Comparison of ENCODE assay signal across 1 cellular context in genomic region chrX:153726286-153727107, GRCh38.
TF ChIP-seq lines count a peak whose summit lies in the region.

No MANE protein-coding gene starts in this region.

TF ChIP-seq in GM12878, 131 proteins besides CTCF, POLR2A, EP300 and RAD21 (continued from another document and continues in another):
- TF ChIP-seq, protein P1, sequence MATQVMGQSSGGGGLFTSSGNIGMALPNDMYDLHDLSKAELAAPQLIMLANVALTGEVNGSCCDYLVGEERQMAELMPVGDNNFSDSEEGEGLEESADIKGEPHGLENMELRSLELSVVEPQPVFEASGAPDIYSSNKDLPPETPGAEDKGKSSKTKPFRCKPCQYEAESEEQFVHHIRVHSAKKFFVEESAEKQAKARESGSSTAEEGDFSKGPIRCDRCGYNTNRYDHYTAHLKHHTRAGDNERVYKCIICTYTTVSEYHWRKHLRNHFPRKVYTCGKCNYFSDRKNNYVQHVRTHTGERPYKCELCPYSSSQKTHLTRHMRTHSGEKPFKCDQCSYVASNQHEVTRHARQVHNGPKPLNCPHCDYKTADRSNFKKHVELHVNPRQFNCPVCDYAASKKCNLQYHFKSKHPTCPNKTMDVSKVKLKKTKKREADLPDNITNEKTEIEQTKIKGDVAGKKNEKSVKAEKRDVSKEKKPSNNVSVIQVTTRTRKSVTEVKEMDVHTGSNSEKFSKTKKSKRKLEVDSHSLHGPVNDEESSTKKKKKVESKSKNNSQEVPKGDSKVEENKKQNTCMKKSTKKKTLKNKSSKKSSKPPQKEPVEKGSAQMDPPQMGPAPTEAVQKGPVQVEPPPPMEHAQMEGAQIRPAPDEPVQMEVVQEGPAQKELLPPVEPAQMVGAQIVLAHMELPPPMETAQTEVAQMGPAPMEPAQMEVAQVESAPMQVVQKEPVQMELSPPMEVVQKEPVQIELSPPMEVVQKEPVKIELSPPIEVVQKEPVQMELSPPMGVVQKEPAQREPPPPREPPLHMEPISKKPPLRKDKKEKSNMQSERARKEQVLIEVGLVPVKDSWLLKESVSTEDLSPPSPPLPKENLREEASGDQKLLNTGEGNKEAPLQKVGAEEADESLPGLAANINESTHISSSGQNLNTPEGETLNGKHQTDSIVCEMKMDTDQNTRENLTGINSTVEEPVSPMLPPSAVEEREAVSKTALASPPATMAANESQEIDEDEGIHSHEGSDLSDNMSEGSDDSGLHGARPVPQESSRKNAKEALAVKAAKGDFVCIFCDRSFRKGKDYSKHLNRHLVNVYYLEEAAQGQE (IDR thresholded peaks at IDR 0.05; ENCODE audit: low read depth, low read length): no peak
- TF ChIP-seq SUPT20H (IDR thresholded peaks at IDR 0.05; ENCODE audit: borderline replicate concordance, control insufficient read depth, low read depth, low read length) (no peak), NBN (IDR thresholded peaks at IDR 0.05) (no peak), ZBED1 (IDR thresholded peaks at IDR 0.05; ENCODE audit: borderline replicate concordance) (no peak), ZNF622 (IDR thresholded peaks at IDR 0.05) (no peak), IRF4 (IDR thresholded peaks at IDR 0.05; ENCODE audit: low read depth, low read length) (peak; percentile 87), EED (IDR thresholded peaks at IDR 0.05; ENCODE audit: low read depth) (0 out of 2 replicates have a peak, but pooled peaks have one; percentile 49), ZBTB11 (CRISPR knock-in tag; IDR thresholded peaks at IDR 0.05) (no peak), FOXK2 (IDR thresholded peaks at IDR 0.05) (no peak), HSF1 (IDR thresholded peaks at IDR 0.05; ENCODE audit: low read depth, low read length) (no peak), TCF3 (IDR thresholded peaks at IDR 0.05; ENCODE audit: borderline replicate concordance, insufficient read depth, low read depth, low read length) (peak; percentile 80; the same call in 1 of the 2 replicates), WRNIP1 (IDR thresholded peaks at IDR 0.05; ENCODE audit: borderline replicate concordance, low read depth, low read length) (no peak), MTA2 (IDR thresholded peaks at IDR 0.05; ENCODE audit: low read depth) (no peak), POU2F2 (IDR thresholded peaks at IDR 0.05; ENCODE audit: borderline replicate concordance, low read depth, low read length) (0 out of 3 replicates have a peak, but pooled peaks have one; percentile 8), ZSCAN29 (IDR thresholded peaks at IDR 0.05) (no peak), BCLAF1 (IDR thresholded peaks at IDR 0.05) (no peak), SIX5 (IDR thresholded peaks at IDR 0.05; ENCODE audit: low read depth, low read length, severe bottlenecking) (no peak), SRF (IDR thresholded peaks at IDR 0.05; ENCODE audit: low read depth in 2 of 2, low read length in 2 of 2) (no peak), DPF2 (IDR thresholded peaks at IDR 0.05) (peak; percentile 67), MYC (IDR thresholded peaks at IDR 0.05; ENCODE audit: insufficient read depth, insufficient read length, insufficient replicate concordance, low read length, severe bottlenecking) (no peak), ATF3 (IDR thresholded peaks at IDR 0.05; ENCODE audit: borderline replicate concordance, extremely low read depth, low read depth, low read length) (no peak), MYB (IDR thresholded peaks at IDR 0.05; ENCODE audit: borderline replicate concordance, low read depth, low read length) (no peak), TARDBP (IDR thresholded peaks at IDR 0.05; ENCODE audit: borderline replicate concordance) (0 out of 2 replicates have a peak, but pooled peaks have one; percentile 34), NR2C2 (IDR thresholded peaks at IDR 0.05; ENCODE audit: borderline replicate concordance, control insufficient read depth, insufficient read length, low read depth) (no peak), BHLHE40 (IDR thresholded peaks at IDR 0.05; ENCODE audit: borderline replicate concordance in 1 of 2, low read depth in 2 of 2, low read length in 1 of 2) (peak; percentile 95), IKZF2 (IDR thresholded peaks at IDR 0.05) (peak in 1 of 2 experiments; percentile 18; a peak in 1 of 4 replicates), NFIC (IDR thresholded peaks at IDR 0.05; ENCODE audit: low read depth, low read length) (no peak), JUND (IDR thresholded peaks at IDR 0.05; ENCODE audit: low read depth, low read length) (no peak), SMAD5 (IDR thresholded peaks at IDR 0.05; ENCODE audit: low read depth) (no peak), SPI1 (IDR thresholded peaks at IDR 0.05; ENCODE audit: borderline replicate concordance, insufficient read depth, low read depth, low read length) (peak; percentile 94)
- TF ChIP-seq, protein P2, sequence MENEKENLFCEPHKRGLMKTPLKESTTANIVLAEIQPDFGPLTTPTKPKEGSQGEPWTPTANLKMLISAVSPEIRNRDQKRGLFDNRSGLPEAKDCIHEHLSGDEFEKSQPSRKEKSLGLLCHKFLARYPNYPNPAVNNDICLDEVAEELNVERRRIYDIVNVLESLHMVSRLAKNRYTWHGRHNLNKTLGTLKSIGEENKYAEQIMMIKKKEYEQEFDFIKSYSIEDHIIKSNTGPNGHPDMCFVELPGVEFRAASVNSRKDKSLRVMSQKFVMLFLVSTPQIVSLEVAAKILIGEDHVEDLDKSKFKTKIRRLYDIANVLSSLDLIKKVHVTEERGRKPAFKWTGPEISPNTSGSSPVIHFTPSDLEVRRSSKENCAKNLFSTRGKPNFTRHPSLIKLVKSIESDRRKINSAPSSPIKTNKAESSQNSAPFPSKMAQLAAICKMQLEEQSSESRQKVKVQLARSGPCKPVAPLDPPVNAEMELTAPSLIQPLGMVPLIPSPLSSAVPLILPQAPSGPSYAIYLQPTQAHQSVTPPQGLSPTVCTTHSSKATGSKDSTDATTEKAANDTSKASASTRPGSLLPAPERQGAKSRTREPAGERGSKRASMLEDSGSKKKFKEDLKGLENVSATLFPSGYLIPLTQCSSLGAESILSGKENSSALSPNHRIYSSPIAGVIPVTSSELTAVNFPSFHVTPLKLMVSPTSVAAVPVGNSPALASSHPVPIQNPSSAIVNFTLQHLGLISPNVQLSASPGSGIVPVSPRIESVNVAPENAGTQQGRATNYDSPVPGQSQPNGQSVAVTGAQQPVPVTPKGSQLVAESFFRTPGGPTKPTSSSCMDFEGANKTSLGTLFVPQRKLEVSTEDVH (IDR thresholded peaks at IDR 0.05; ENCODE audit: low read depth, partially characterized antibody): no peak
- TF ChIP-seq, protein P3, sequence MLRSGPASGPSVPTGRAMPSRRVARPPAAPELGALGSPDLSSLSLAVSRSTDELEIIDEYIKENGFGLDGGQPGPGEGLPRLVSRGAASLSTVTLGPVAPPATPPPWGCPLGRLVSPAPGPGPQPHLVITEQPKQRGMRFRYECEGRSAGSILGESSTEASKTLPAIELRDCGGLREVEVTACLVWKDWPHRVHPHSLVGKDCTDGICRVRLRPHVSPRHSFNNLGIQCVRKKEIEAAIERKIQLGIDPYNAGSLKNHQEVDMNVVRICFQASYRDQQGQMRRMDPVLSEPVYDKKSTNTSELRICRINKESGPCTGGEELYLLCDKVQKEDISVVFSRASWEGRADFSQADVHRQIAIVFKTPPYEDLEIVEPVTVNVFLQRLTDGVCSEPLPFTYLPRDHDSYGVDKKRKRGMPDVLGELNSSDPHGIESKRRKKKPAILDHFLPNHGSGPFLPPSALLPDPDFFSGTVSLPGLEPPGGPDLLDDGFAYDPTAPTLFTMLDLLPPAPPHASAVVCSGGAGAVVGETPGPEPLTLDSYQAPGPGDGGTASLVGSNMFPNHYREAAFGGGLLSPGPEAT (IDR thresholded peaks at IDR 0.05; ENCODE audit: low read depth): no peak
- TF ChIP-seq, protein P4, sequence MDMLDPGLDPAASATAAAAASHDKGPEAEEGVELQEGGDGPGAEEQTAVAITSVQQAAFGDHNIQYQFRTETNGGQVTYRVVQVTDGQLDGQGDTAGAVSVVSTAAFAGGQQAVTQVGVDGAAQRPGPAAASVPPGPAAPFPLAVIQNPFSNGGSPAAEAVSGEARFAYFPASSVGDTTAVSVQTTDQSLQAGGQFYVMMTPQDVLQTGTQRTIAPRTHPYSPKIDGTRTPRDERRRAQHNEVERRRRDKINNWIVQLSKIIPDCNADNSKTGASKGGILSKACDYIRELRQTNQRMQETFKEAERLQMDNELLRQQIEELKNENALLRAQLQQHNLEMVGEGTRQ (IDR thresholded peaks at IDR 0.05; ENCODE audit: borderline replicate concordance, low read depth, low read length): no peak; the same call in 1 of the 2 replicates
- TF ChIP-seq, protein P5, sequence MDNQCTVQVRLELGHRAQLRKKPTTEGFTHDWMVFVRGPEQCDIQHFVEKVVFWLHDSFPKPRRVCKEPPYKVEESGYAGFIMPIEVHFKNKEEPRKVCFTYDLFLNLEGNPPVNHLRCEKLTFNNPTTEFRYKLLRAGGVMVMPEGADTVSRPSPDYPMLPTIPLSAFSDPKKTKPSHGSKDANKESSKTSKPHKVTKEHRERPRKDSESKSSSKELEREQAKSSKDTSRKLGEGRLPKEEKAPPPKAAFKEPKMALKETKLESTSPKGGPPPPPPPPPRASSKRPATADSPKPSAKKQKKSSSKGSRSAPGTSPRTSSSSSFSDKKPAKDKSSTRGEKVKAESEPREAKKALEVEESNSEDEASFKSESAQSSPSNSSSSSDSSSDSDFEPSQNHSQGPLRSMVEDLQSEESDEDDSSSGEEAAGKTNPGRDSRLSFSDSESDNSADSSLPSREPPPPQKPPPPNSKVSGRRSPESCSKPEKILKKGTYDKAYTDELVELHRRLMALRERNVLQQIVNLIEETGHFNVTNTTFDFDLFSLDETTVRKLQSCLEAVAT (IDR thresholded peaks at IDR 0.05): no peak
